ENCODE assay signal across 15 cellular contexts in the genomic region with DNA sequence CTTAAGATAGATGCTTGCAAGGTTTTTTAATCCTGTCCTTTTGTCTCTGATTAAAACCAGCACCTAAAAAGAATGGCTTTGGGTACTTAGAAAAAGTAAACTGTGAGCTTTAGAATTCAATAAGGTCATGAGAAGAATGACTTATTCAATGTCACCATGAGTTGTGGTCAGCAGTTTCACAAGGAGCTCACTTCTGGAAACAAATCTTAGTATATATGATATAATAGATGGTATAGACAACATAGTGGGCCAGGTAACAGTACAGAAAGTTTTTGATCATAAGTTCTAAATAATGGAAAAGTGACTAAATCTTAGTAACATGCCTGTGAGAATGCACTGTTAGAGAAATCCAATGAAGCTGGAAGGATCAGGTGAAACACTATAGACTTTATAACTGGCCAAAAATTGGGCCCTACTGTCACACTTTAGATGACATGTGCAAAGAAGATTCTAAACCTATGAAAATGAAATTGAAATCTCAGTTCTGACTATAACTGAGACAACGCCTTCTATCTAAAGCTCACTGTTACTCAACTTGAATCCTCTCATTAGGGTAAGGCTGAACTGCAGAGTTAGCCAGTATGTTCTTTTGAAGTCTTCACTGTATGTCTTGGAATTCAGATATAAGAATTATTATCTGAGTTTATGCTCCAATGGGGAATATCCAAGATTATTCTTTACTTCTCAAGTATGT. TPM values are rescaled to one million over a fixed set of nuclear protein-coding genes. Genes with fewer than 3 reads are reported as not detected.
DNase-seq lines count a peak whose midpoint lies in the region; ATAC-seq and TF ChIP-seq lines count a peak whose summit lies in the region.
"Had no signal": no experiment of that assay in that cellular context is flagged by ENCODE, and none has a peak within 500 bp of the region (broad histone marks: within the 10 kb centered on the region; RNA-seq: fewer than 3 reads in every experiment).

No MANE protein-coding gene starts in this region.

- intact Hi-C loops in breast epithelium (cut with DNase I; ENCODE audit: low total_unique reads), result no loop called here

- H3K27me3 ChIP-seq in breast epithelium, result no peaks in the 10 kb centered on the region
- H3K27me3 ChIP-seq: Peyer's patch had no signal

- no peak overlapping the region for H3K27ac ChIP-seq in breast epithelium
- H3K27ac ChIP-seq: Peyer's patch had no signal

- no peaks in the 10 kb centered on the region for H3K4me1 ChIP-seq in breast epithelium
- H3K4me1 ChIP-seq: Peyer's patch had no signal

- H3K36me3 ChIP-seq in breast epithelium, result no peaks in the 10 kb centered on the region

- peak; percentile 58 for DNase-seq in GM12865 (ENCODE audit: low read depth)
- no peak for DNase-seq in breast epithelium (ENCODE audit: low spot score in 2 of 2)
- DNase-seq: activated CD4-positive, alpha-beta memory T cell treated with anti-CD3 and anti-CD28 coated beads for 36 hours; head of caudate nucleus; left colon; naive thymus-derived CD4-positive, alpha-beta T cell; Peyer's patch; retina; stimulated activated naive B cell treated with anti-CD40 and anti-IgM and Interleukin-4, amounts not matched to agents 10 μg/mL and 1 μg/mL and 100 μg/mL, for 72 hours had no signal

- H3K4me3 ChIP-seq in GM12865 (ENCODE audit: low read depth, low read length), result no peak overlapping the region
- H3K4me3 ChIP-seq in breast epithelium, result no peak overlapping the region
- H3K4me3 ChIP-seq: Peyer's patch had no signal

- ATAC-seq in GM19023 (IDR thresholded peaks at IDR 0.05; ENCODE audit: unreplicated experiment) (peak; percentile 71), GM21825 (IDR thresholded peaks at IDR 0.05; ENCODE audit: unreplicated experiment) (peak; percentile 86), HG03432 (IDR thresholded peaks at IDR 0.05; ENCODE audit: unreplicated experiment) (peak; percentile 72), HG02763 (IDR thresholded peaks at IDR 0.05; ENCODE audit: unreplicated experiment) (no peak), esophagus mucosa (no peak), HG02938 (IDR thresholded peaks at IDR 0.05; ENCODE audit: unreplicated experiment) (no peak)
- ATAC-seq: left colon; naive thymus-derived CD4-positive, alpha-beta T cell; stimulated activated naive B cell treated with anti-CD40 and anti-IgM and Interleukin-4, amounts not matched to agents 10 μg/mL and 1 μg/mL and 100 μg/mL, for 72 hours had no signal

- no peak for TF ChIP-seq CTCF in GM12865 (IDR thresholded peaks at IDR 0.05; ENCODE audit: insufficient read depth, low read depth, low read length, missing control alignments)
- TF ChIP-seq CTCF in breast epithelium (IDR thresholded peaks at IDR 0.05), result no peak

- no peaks in the 10 kb centered on the region for H3K9me3 ChIP-seq in breast epithelium
- H3K9me3 ChIP-seq: Peyer's patch had no signal

- no peak for TF ChIP-seq POLR2A in breast epithelium (IDR thresholded peaks at IDR 0.05)

RNA-seq across cellular contexts. Expression of a gene that starts 42.4 kb away (rescaled TPM):
- total RNA-seq in breast epithelium, result 1 to 10 TPM; 2.1 to 5.4 (median 2.9) TPM
- 7.9 TPM for total RNA-seq in esophagus mucosa

RNA-seq across cellular contexts. Expression of a gene that starts 50.7 kb away (rescaled TPM):
- total RNA-seq in breast epithelium, result not detected
- total RNA-seq in esophagus mucosa, result not detected
- total RNA-seq: activated CD4-positive, alpha-beta memory T cell treated with anti-CD3 and anti-CD28 coated beads for 36 hours; left colon; naive thymus-derived CD4-positive, alpha-beta T cell; Peyer's patch had no signal

Comparison
In these comparisons a context has a peak if more than half of its experiments do, and no peak if none do; other contexts are left out.
1. ATAC-seq: peak in GM19023 (single experiment), GM21825 (single experiment) and HG03432 (single experiment); none in HG02763 (single experiment), esophagus mucosa (single experiment) and HG02938 (single experiment).